8 cellular contexts compared by ENCODE assay signal in genomic region chr11:5625281-5625680, GRCh38. TPM values are rescaled to one million over a fixed set of nuclear protein-coding genes. Genes with fewer than 3 reads are reported as not detected.
DNase-seq lines count a peak whose midpoint lies in the region; ATAC-seq and TF ChIP-seq lines count a peak whose summit lies in the region.

No MANE protein-coding gene starts in this region.

- H3K27ac Mint-ChIP-seq in progenitor cell of endocrine pancreas: peak overlapping the region; percentile 67

- POLR2A ChIA-PET in PC-3 (lab: Charles Lee; ENCODE audit: unreplicated experiment): interaction anchor here (0.7 kb wide), 1 partner anchor 61 kb away, joined by 3 read pairs; no protein-coding TSS in a partner anchor

- H3K4me2 ChIP-seq in PC-3 (ENCODE audit: low read length): peak overlapping the region; percentile 91

- peaks cover 39% of the 10 kb centered on the region for H3K4me1 ChIP-seq in PC-3 (ENCODE audit: insufficient read depth, low read length)
- H3K4me1 ChIP-seq in esophagus muscularis mucosa: peaks cover 25 to 34% (median 30%) of the 10 kb centered on the region in 4 donors

- no peaks in the 10 kb centered on the region for H4K20me1 ChIP-seq in PC-3 (ENCODE audit: low read length)

- no peak overlapping the region for H3K27ac ChIP-seq in PC-3 (ENCODE audit: low read length)
- H3K27ac ChIP-seq in esophagus muscularis mucosa (replicated peaks in 1 of 4): peak overlapping the region; percentile 66 to 76 (median 74)

- H3K27me3 ChIP-seq in GM06990 (replicated peaks; ENCODE audit: control insufficient read depth, insufficient read depth, low read length): no peaks in the 10 kb centered on the region
- H3K27me3 ChIP-seq in PC-3 (ENCODE audit: low read length): no peaks in the 10 kb centered on the region
- H3K27me3 ChIP-seq in esophagus muscularis mucosa: no peaks in the 10 kb centered on the region

- peak overlapping the region; percentile 73 for H2AFZ ChIP-seq in PC-3 (ENCODE audit: low read length)

- CTCF ChIA-PET in PC-3 (lab: Charles Lee): no interaction called here

- H3K36me3 Mint-ChIP-seq in progenitor cell of endocrine pancreas (ENCODE audit: insufficient read depth): peaks cover 2% of the 10 kb centered on the region

- no peak for DNase-seq in GM06990 (ENCODE audit: extremely low read depth, insufficient read length)
- DNase-seq in PC-3: no peak
- DNase-seq in esophagus muscularis mucosa (ENCODE audit: extremely low spot score): no peak
- no peak for DNase-seq in progenitor cell of endocrine pancreas (ENCODE audit: low spot score, unreplicated experiment)
- no peak for DNase-seq in GM20000 (ENCODE audit: low spot score)
- DNase-seq in NCI-H1105 treated with DMSO at 0.1 percent for 48 hours (lab: John Stamatoyannopoulos, UW): no peak
- no peak for DNase-seq in SIG-M5 (lab: John Stamatoyannopoulos, UW)

- no peaks in the 10 kb centered on the region for H3K79me2 ChIP-seq in PC-3 (ENCODE audit: low read length)

- H3F3A ChIP-seq in PC-3 (ENCODE audit: low read length, unreplicated experiment): peaks cover 8% of the 10 kb centered on the region

- TF ChIP-seq EP300 in esophagus muscularis mucosa (IDR thresholded peaks at IDR 0.05): no peak

- WGBS in esophagus muscularis mucosa: 15% methylated on average over 4 of the region's 4 CpGs

- H3K4me1 Mint-ChIP-seq in progenitor cell of endocrine pancreas (ENCODE audit: low read depth): peaks cover 32% of the 10 kb centered on the region

- no peak for ATAC-seq in PC-3
- no peak for ATAC-seq in GM19328 (IDR thresholded peaks at IDR 0.05; ENCODE audit: unreplicated experiment)

- no peak overlapping the region; the same call in 1 of the 2 replicates for H3K9ac ChIP-seq in PC-3 (ENCODE audit: low read length)

- no TSS peak for BruUV-seq in PC-3 (replicated peaks; lab: Mats Ljungman, UMichigan)

- H3K9me2 ChIP-seq in PC-3 (replicated peaks; ENCODE audit: low read length): no peaks in the 10 kb centered on the region

- H3K27me3 Mint-ChIP-seq in progenitor cell of endocrine pancreas: no peaks in the 10 kb centered on the region

- no peaks in the 10 kb centered on the region for H3K9me3 ChIP-seq in PC-3 (ENCODE audit: low read length)
- no peaks in the 10 kb centered on the region for H3K9me3 ChIP-seq in esophagus muscularis mucosa

- peak overlapping the region; percentile 31 for H3K4me3 Mint-ChIP-seq in progenitor cell of endocrine pancreas (ENCODE audit: low read depth)

- no peak for TF ChIP-seq POLR2A in esophagus muscularis mucosa (IDR thresholded peaks at IDR 0.05; ENCODE audit: low read depth)

- H3K36me3 ChIP-seq in GM06990 (ENCODE audit: control insufficient read depth, insufficient read depth, low read length) (no peaks in the 10 kb centered on the region), PC-3 (ENCODE audit: low read depth, low read length) (no peaks in the 10 kb centered on the region), esophagus muscularis mucosa (no peaks in the 10 kb centered on the region)

- no peak for TF ChIP-seq CTCF in GM06990 (IDR thresholded peaks at IDR 0.05; ENCODE audit: insufficient read depth, low read length, poor library complexity, severe bottlenecking)
- no peak for TF ChIP-seq CTCF in PC-3 (conservative IDR thresholded peaks at IDR 0.05; ENCODE audit: low read depth, low read length)
- no peak for TF ChIP-seq CTCF in esophagus muscularis mucosa (IDR thresholded peaks at IDR 0.05)
- no peak for TF ChIP-seq CTCF in progenitor cell of endocrine pancreas (IDR thresholded peaks at IDR 0.05; ENCODE audit: unreplicated experiment)
- no peak for TF ChIP-seq CTCF in GM20000 (IDR thresholded peaks at IDR 0.05; ENCODE audit: extremely low read depth, missing control alignments)

- H3K9me3 Mint-ChIP-seq in progenitor cell of endocrine pancreas (ENCODE audit: low read depth): peaks cover 5% of the 10 kb centered on the region

- H3K4me3 ChIP-seq in GM06990 (replicated peaks; ENCODE audit: low read depth, low read length) (peak overlapping the region; percentile 84), PC-3 (ENCODE audit: low read length) (peak overlapping the region; percentile 71), esophagus muscularis mucosa (peak overlapping the region; percentile 58 to 75 (median 63))

- intact Hi-C loops in PC-3 (cut with micrococcal nuclease): no loop called here
- intact Hi-C loops in esophagus muscularis mucosa (cut with DNase I): no loop called here

RNA-seq across cellular contexts. Expression of gene TRIM34, which starts 0.5 kb away (rescaled TPM):
- total RNA-seq in PC-3 (2014; rRNA removed) (1.3 and 1.6 TPM in 2 replicates), esophagus muscularis mucosa (1 to 10 TPM; 3.0 to 5.0 (median 3.9) TPM), progenitor cell of endocrine pancreas (2.0 TPM in 2 replicates)

RNA-seq across cellular contexts. Expression of gene TRIM6, which starts 28.8 kb away (rescaled TPM):
- 10.1 and 12.6 TPM in 2 replicates for total RNA-seq in PC-3 (2014; rRNA removed)
- 1 to 10 TPM; 1.8 to 3.4 (median 2.5) TPM for total RNA-seq in esophagus muscularis mucosa
- total RNA-seq in progenitor cell of endocrine pancreas: 5.4 and 5.8 TPM in 2 replicates

RNA-seq across cellular contexts. Expression of gene OR52B6, which starts 44.6 kb away (rescaled TPM):
- total RNA-seq in PC-3 (2014; rRNA removed) (not detected in 2 replicates), esophagus muscularis mucosa (not detected), progenitor cell of endocrine pancreas (not detected in 2 replicates)

RNA-seq across cellular contexts. Expression of gene TRIM5, which starts 59.6 kb away (rescaled TPM):
- total RNA-seq in PC-3 (2014; rRNA removed): 16.1 and 18.6 TPM in 2 replicates
- 10 to 100 TPM; 15.9 to 21.5 (median 16.6) TPM for total RNA-seq in esophagus muscularis mucosa
- 38.9 and 40.8 TPM in 2 replicates for total RNA-seq in progenitor cell of endocrine pancreas
